Comparison of ENCODE assay signal across 1 cellular context in genomic region chr15:78104566-78105500, GRCh38.
TF ChIP-seq lines count a peak whose summit lies in the region.

No MANE protein-coding gene starts in this region.

TF ChIP-seq in HEK293T, 16 proteins besides CTCF, POLR2A, EP300 and RAD21:
- TF ChIP-seq BHLHE40 (IDR thresholded peaks at IDR 0.05; ENCODE audit: borderline replicate concordance) (no peak), LEF1 (IDR thresholded peaks at IDR 0.05; ENCODE audit: borderline replicate concordance) (no peak), TARDBP (IDR thresholded peaks at IDR 0.05) (no peak), CTBP1 (IDR thresholded peaks at IDR 0.05; ENCODE audit: borderline replicate concordance) (no peak), ELF4 (IDR thresholded peaks at IDR 0.05) (no peak), PKNOX1 (IDR thresholded peaks at IDR 0.05) (no peak), ARNT (IDR thresholded peaks at IDR 0.05) (no peak), L3MBTL2 (conservative IDR thresholded peaks at IDR 0.05) (no peak), HDGF (IDR thresholded peaks at IDR 0.05; ENCODE audit: borderline replicate concordance) (no peak), FOXK2 (IDR thresholded peaks at IDR 0.05) (no peak), SUZ12 (IDR thresholded peaks at IDR 0.05) (no peak), NFRKB (IDR thresholded peaks at IDR 0.05) (no peak), FOXA1 (IDR thresholded peaks at IDR 0.05) (no peak), FOXM1 (IDR thresholded peaks at IDR 0.05; ENCODE audit: borderline replicate concordance) (no peak), SP1 (IDR thresholded peaks at IDR 0.05) (no peak), ZNF384 (IDR thresholded peaks at IDR 0.05) (no peak)
TF ChIP-seq in HEK293T: peak in this region for 0.
